Comparison of ENCODE assay signal across 10 cellular contexts in the genomic region with DNA sequence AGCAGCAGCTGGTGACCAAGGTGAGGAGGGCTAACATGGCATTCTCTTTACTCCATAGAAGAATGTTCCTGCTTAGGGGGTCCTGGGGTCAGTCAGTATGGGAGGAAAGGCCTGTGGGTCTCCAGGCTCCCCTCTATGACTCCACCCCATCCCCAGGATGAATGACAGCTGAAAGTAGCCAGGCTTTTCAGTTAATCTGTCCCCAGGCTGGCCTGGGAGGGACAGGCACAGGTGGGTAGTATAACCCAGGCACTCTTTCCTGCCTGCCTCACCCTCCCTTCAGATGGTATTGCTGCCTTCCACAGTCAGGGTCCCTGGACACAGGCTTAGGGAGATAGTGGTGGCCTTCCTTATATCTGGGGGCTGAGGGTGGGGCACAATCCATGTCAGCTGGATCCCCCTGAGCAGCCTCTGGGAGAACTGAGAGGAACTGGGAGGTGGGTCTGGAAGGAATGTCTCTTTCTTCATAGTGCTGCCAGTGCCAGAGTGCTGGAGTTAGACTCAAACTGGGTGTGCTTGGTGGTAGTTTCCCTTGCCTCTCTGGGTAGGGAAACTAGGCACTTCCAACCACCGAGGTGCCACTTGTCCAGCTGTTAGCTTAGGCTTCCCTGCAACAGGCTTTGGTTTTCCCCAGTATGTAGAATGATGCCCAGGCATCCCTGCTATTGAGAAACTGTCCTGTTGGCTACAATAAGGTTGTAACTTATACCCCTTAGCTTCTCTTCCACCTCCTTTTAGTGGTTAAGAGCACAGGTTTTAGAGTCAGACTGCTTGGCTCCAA. TPM values are rescaled to one million over a fixed set of nuclear protein-coding genes. Genes with fewer than 3 reads are reported as not detected.
DNase-seq lines count a peak whose midpoint lies in the region; ATAC-seq and TF ChIP-seq lines count a peak whose summit lies in the region.
"Had no signal": no experiment of that assay in that cellular context is flagged by ENCODE, and none has a peak within 500 bp of the region (broad histone marks: within the 10 kb centered on the region; RNA-seq: fewer than 3 reads in every experiment).

No MANE protein-coding gene starts in this region.

- ATAC-seq in Panc1 (peak; percentile 5; the same call in 1 of the 2 replicates), GM19467 (IDR thresholded peaks at IDR 0.05; ENCODE audit: unreplicated experiment) (no peak), HG02938 (IDR thresholded peaks at IDR 0.05; ENCODE audit: unreplicated experiment) (no peak)

- H3K36me3 Mint-ChIP-seq in activated T-cell treated with anti-CD3 and anti-CD28 coated beads, Interleukin-2, amount 50 U/mL, for 24 hours (ENCODE audit: low read depth) = peaks cover 75% of the 10 kb centered on the region

- POLR2A ChIA-PET in Panc1 (lab: Charles Lee) = no interaction called here

- H3K27ac ChIP-seq in Panc1 (ENCODE audit: low read length) (no peak overlapping the region), left ventricle myocardium inferior (replicated peaks) (peak overlapping the region; percentile 76), thymus (ENCODE audit: low read depth) (peak overlapping the region; percentile 13)

- H3K4me1 Mint-ChIP-seq in activated T-cell treated with anti-CD3 and anti-CD28 coated beads, Interleukin-2, amount 50 U/mL, for 24 hours (ENCODE audit: low read depth) = peaks cover 94% of the 10 kb centered on the region

- H3K36me3 ChIP-seq in Panc1 (ENCODE audit: control insufficient read depth, insufficient read depth, low read length) (no peaks in the 10 kb centered on the region), left ventricle myocardium inferior (no peaks in the 10 kb centered on the region), thymus (ENCODE audit: control insufficient read depth, insufficient read depth) (peaks cover 4% of the 10 kb centered on the region)
- H3K36me3 ChIP-seq: tibial nerve had no signal

- peaks cover 53% of the 10 kb centered on the region for H3K4me1 ChIP-seq in Panc1 (ENCODE audit: control insufficient read depth, insufficient read depth, low read length)
- peaks cover 100% of the 10 kb centered on the region for H3K4me1 ChIP-seq in left ventricle myocardium inferior
- peaks cover 2% of the 10 kb centered on the region for H3K4me1 ChIP-seq in thymus (ENCODE audit: control insufficient read depth, insufficient read depth, low read length)

- H3K4me3 ChIP-seq in Panc1 (ENCODE audit: low read depth in 2 of 2, low read length in 2 of 2) = no peak overlapping the region
- no peak overlapping the region for H3K4me3 ChIP-seq in left ventricle myocardium inferior
- no peak overlapping the region for H3K4me3 ChIP-seq in thymus (ENCODE audit: low read length)
- H3K4me3 ChIP-seq: tibial nerve had no signal

- peak overlapping the region; percentile 83 for H3K27ac Mint-ChIP-seq in activated T-cell treated with anti-CD3 and anti-CD28 coated beads, Interleukin-2, amount 50 U/mL, for 24 hours

- DNase-seq in activated T-cell treated with anti-CD3 and anti-CD28 coated beads, Interleukin-2, amount 50 U/mL, for 24 hours = no peak
- no peak for DNase-seq in activated T-cell treated with anti-CD3 and anti-CD28 coated beads, Interleukin-2, amount 50 U/mL, for 1 hour
- DNase-seq in Panc1 (ENCODE audit: low read depth, low spot score) (no peak), left ventricle myocardium inferior (no peak), NCI-H2227 (lab: John Stamatoyannopoulos, UW; ENCODE audit: unreplicated experiment) (no peak)
- DNase-seq: activated T-cell treated with anti-CD3 and anti-CD28 coated beads, Interleukin-2, amount 50 U/mL, for 48 hours had no signal

- intact Hi-C loops in Panc1 (cut with micrococcal nuclease; ENCODE audit: unreplicated experiment) (no loop called here), left ventricle myocardium inferior (cut with micrococcal nuclease) (no loop called here)

- H3K9me3 ChIP-seq in Panc1 (ENCODE audit: control insufficient read depth, insufficient read depth, low read depth, low read length) (no peaks in the 10 kb centered on the region), left ventricle myocardium inferior (replicated peaks) (no peaks in the 10 kb centered on the region), thymus (ENCODE audit: control insufficient read depth) (no peaks in the 10 kb centered on the region)
- H3K9me3 ChIP-seq: tibial nerve had no signal

- no peaks in the 10 kb centered on the region for H3K9me3 Mint-ChIP-seq in activated T-cell treated with anti-CD3 and anti-CD28 coated beads, Interleukin-2, amount 50 U/mL, for 24 hours

- no peaks in the 10 kb centered on the region for H3K27me3 Mint-ChIP-seq in activated T-cell treated with anti-CD3 and anti-CD28 coated beads, Interleukin-2, amount 50 U/mL, for 24 hours

- no peaks in the 10 kb centered on the region for H3K27me3 ChIP-seq in Panc1 (ENCODE audit: control insufficient read depth, insufficient read depth, low read length)
- H3K27me3 ChIP-seq in left ventricle myocardium inferior (ENCODE audit: low read depth) = no peaks in the 10 kb centered on the region
- H3K27me3 ChIP-seq in thymus (ENCODE audit: control insufficient read depth, insufficient read depth) = no peaks in the 10 kb centered on the region
- H3K27me3 ChIP-seq: tibial nerve had no signal

- BruUV-seq in Panc1 (replicated peaks; lab: Mats Ljungman, UMichigan) = no TSS peak

- TF ChIP-seq CTCF in Panc1 (IDR thresholded peaks at IDR 0.05) (no peak), left ventricle myocardium inferior (IDR thresholded peaks at IDR 0.05; ENCODE audit: borderline replicate concordance) (no peak)

- in situ Hi-C loops in Panc1 (cut with HindIII; ENCODE audit: low pct_unique_long_range_greater_than_20kb, low sequenced_read_pairs) = no loop called here

- WGBS in thymus = 88% methylated on average over 1 of the region's 1 CpG

- no peak overlapping the region for H3K4me3 Mint-ChIP-seq in activated T-cell treated with anti-CD3 and anti-CD28 coated beads, Interleukin-2, amount 50 U/mL, for 24 hours

- CTCF ChIA-PET in Panc1 (lab: Charles Lee) = no interaction called here

RNA-seq across cellular contexts. Expression of gene LARP1, which starts 27.8 kb away (rescaled TPM):
- 325 TPM for total RNA-seq in Panc1 (2021; ENCODE audit: unreplicated experiment)
- polyA plus RNA-seq in Panc1 (2012; ENCODE audit: insufficient read length) = 150 TPM
- 148 TPM for total RNA-seq in left ventricle myocardium inferior
- polyA plus RNA-seq in thymus = 28.5 TPM
